11 cellular contexts compared by ENCODE assay signal in genomic region chr5:41524174-41524573, GRCh38. TPM values are rescaled to one million over a fixed set of nuclear protein-coding genes. Genes with fewer than 3 reads are reported as not detected.
DNase-seq lines count a peak whose midpoint lies in the region; ATAC-seq and TF ChIP-seq lines count a peak whose summit lies in the region.
"Had no signal": no experiment of that assay in that cellular context is flagged by ENCODE, and none has a peak within 500 bp of the region (broad histone marks: within the 10 kb centered on the region; RNA-seq: fewer than 3 reads in every experiment).

No MANE protein-coding gene starts in this region.

- peaks cover 4% of the 10 kb centered on the region; the same call in 1 of the 3 replicates for H3K9me3 Mint-ChIP-seq in GM23338
- peaks cover 4% of the 10 kb centered on the region for H3K9me3 Mint-ChIP-seq in Calu3 (ENCODE audit: low read depth, unreplicated experiment)

- no peaks in the 10 kb centered on the region for H3K36me3 ChIP-seq in GM23338 (ENCODE audit: insufficient read depth)
- no peaks in the 10 kb centered on the region for H3K36me3 ChIP-seq in PC-9 (ENCODE audit: low read depth)
- H3K36me3 ChIP-seq in hepatocyte (replicated peaks; ENCODE audit: insufficient read depth, low read depth): no peaks in the 10 kb centered on the region
- H3K36me3 ChIP-seq: colonic mucosa, pancreas had no signal

- ATAC-seq in GM23338: peak; percentile 57; the same call in 2 of the 3 replicates
- ATAC-seq: K562, pancreas had no signal

- H3K4me2 ChIP-seq in GM23338: no peak overlapping the region
- no peak overlapping the region for H3K4me2 ChIP-seq in PC-9
- H3K4me2 ChIP-seq in hepatocyte: no peak overlapping the region

- H3K9me2 ChIP-seq in GM23338 (ENCODE audit: insufficient read depth): no peaks in the 10 kb centered on the region
- H3K9me2 ChIP-seq in PC-9 (ENCODE audit: insufficient read depth): no peaks in the 10 kb centered on the region
- no peaks in the 10 kb centered on the region for H3K9me2 ChIP-seq in hepatocyte (replicated peaks; ENCODE audit: insufficient read depth)

- H3K4me1 ChIP-seq in GM23338 (ENCODE audit: insufficient read depth) (no peaks in the 10 kb centered on the region), PC-9 (replicated peaks; ENCODE audit: insufficient read depth) (peaks cover 17% of the 10 kb centered on the region), hepatocyte (ENCODE audit: insufficient read depth) (no peaks in the 10 kb centered on the region)
- H3K4me1 ChIP-seq: colonic mucosa, pancreas had no signal

- CTCF ChIA-PET in PC-9 (lab: Charles Lee) (no interaction called here), Calu3 (lab: Charles Lee) (no interaction called here)

- H3K4me1 Mint-ChIP-seq in GM23338 (peaks cover 8% of the 10 kb centered on the region; the same call in 2 of the 3 replicates), Calu3 (ENCODE audit: low read depth, unreplicated experiment) (peaks cover 12% of the 10 kb centered on the region)

- H3F3A ChIP-seq in GM23338 (replicated peaks; ENCODE audit: low read depth) (no peaks in the 10 kb centered on the region), PC-9 (ENCODE audit: insufficient read depth, low read depth) (peaks cover 7% of the 10 kb centered on the region; the same call in 1 of the 2 replicates)

- H3K27me3 Mint-ChIP-seq in GM23338 (ENCODE audit: insufficient read depth, low read depth, poor library complexity) (no peaks in the 10 kb centered on the region), Calu3 (ENCODE audit: unreplicated experiment) (no peaks in the 10 kb centered on the region)

- H3K36me3 Mint-ChIP-seq in GM23338 (ENCODE audit: low read depth) (no peaks in the 10 kb centered on the region), Calu3 (ENCODE audit: insufficient read depth, unreplicated experiment) (no peaks in the 10 kb centered on the region)

- H3K27ac Mint-ChIP-seq in GM23338: no peak overlapping the region
- no peak overlapping the region for H3K27ac Mint-ChIP-seq in Calu3 (ENCODE audit: unreplicated experiment)

- H3K27ac ChIP-seq in GM23338 (ENCODE audit: low read depth): no peak overlapping the region
- no peak overlapping the region for H3K27ac ChIP-seq in PC-9
- no peak overlapping the region for H3K27ac ChIP-seq in hepatocyte
- H3K27ac ChIP-seq: colonic mucosa, pancreas had no signal

- peak; percentile 5 for TF ChIP-seq CTCF in AG09319 (IDR thresholded peaks at IDR 0.05; ENCODE audit: low read depth, low read length)
- TF ChIP-seq CTCF in GM23338 (conservative IDR thresholded peaks at IDR 0.05; ENCODE audit: low read depth in 2 of 2): peak; percentile 78 to 90
- peak; percentile 41; the same call in 1 of the 2 replicates for TF ChIP-seq CTCF in PC-9 (conservative IDR thresholded peaks at IDR 0.05)
- peak; percentile 25 for TF ChIP-seq CTCF in hepatocyte (IDR thresholded peaks at IDR 0.05; ENCODE audit: poor library complexity)
- TF ChIP-seq CTCF in Calu3 (IDR thresholded peaks at IDR 0.05; ENCODE audit: unreplicated experiment): no peak

- no peak overlapping the region for H3K4me3 Mint-ChIP-seq in GM23338
- no peak overlapping the region for H3K4me3 Mint-ChIP-seq in Calu3 (ENCODE audit: low read depth, unreplicated experiment)

- no peaks in the 10 kb centered on the region for H4K20me1 ChIP-seq in GM23338 (replicated peaks; ENCODE audit: insufficient read depth)
- no peaks in the 10 kb centered on the region for H4K20me1 ChIP-seq in PC-9 (ENCODE audit: insufficient read depth)
- no peaks in the 10 kb centered on the region for H4K20me1 ChIP-seq in hepatocyte (ENCODE audit: insufficient read depth, poor library complexity, severe bottlenecking)

- DNase-seq in AG09319 (ENCODE audit: extremely low read depth, low read depth): no peak
- DNase-seq in GM23338 (ENCODE audit: low spot score): peak; percentile 83
- no peak for DNase-seq in PC-9
- no peak for DNase-seq in hepatocyte (ENCODE audit: low spot score)
- DNase-seq in NCI-H345 treated with DMSO at 0.1 percent for 48 hours (lab: John Stamatoyannopoulos, UW; ENCODE audit: unreplicated experiment): no peak
- DNase-seq in activated T-cell treated with anti-CD3 and anti-CD28 coated beads, Interleukin-2, amount 50 U/mL, for 48 hours: no peak
- DNase-seq in Calu3: no peak
- DNase-seq in activated naive CD4-positive, alpha-beta T cell treated with anti-CD3 and anti-CD28 coated beads, Interleukin-2, amount 50 U/mL, for 16 hours: no peak
- DNase-seq: colonic mucosa, pancreas had no signal

- H3K27me3 ChIP-seq in GM23338 (ENCODE audit: insufficient read depth) (no peaks in the 10 kb centered on the region), PC-9 (ENCODE audit: insufficient read depth, low read depth) (no peaks in the 10 kb centered on the region), hepatocyte (no peaks in the 10 kb centered on the region)
- H3K27me3 ChIP-seq: colonic mucosa, pancreas had no signal

- peak overlapping the region; percentile 79; the same call in 1 of the 2 replicates for H2AFZ ChIP-seq in GM23338
- no peak overlapping the region for H2AFZ ChIP-seq in PC-9
- no peak overlapping the region for H2AFZ ChIP-seq in hepatocyte

- intact Hi-C loops in PC-9 (cut with micrococcal nuclease; ENCODE audit: unreplicated experiment) (loop anchor here (10.0 kb wide), 1 partner anchor 1949 kb away; no protein-coding TSS in a partner anchor), Calu3 (cut with micrococcal nuclease; ENCODE audit: unreplicated experiment) (loop anchor here (5.0 kb wide), 1 partner anchor 177 kb away; no protein-coding TSS in a partner anchor)

- H3K79me2 ChIP-seq in GM23338 (replicated peaks; ENCODE audit: insufficient read depth) (no peaks in the 10 kb centered on the region), PC-9 (ENCODE audit: low read depth) (no peaks in the 10 kb centered on the region), hepatocyte (no peaks in the 10 kb centered on the region)

- BruUV-seq in PC-9 (replicated peaks; lab: Mats Ljungman, UMichigan): no TSS peak
- no TSS peak for BruUV-seq in Calu3 (replicated peaks; lab: Mats Ljungman, UMichigan)

- 0 out of 2 replicates have a peak, but pooled peaks cover 8% of the 10 kb centered on the region for H3K9me3 ChIP-seq in PC-9 (ENCODE audit: insufficient read depth, low read depth)
- no peaks in the 10 kb centered on the region for H3K9me3 ChIP-seq in hepatocyte (ENCODE audit: low read depth)
- H3K9me3 ChIP-seq: colonic mucosa, pancreas had no signal

- H3K4me3 ChIP-seq in GM23338 (no peak overlapping the region), PC-9 (no peak overlapping the region), hepatocyte (no peak overlapping the region)
- H3K4me3 ChIP-seq: colonic mucosa, K562, pancreas had no signal

- POLR2A ChIA-PET in PC-9 (lab: Charles Lee; ENCODE audit: unreplicated experiment): interaction anchor here (0.6 kb wide), 1 partner anchor 176 kb away, joined by 4 read pairs; no protein-coding TSS in a partner anchor

TF ChIP-seq in GM23338, 12 proteins besides CTCF, POLR2A, EP300 and RAD21 (continues in another document):
- TF ChIP-seq REST (IDR thresholded peaks at IDR 0.05; ENCODE audit: unreplicated experiment) (no peak), JUNB (IDR thresholded peaks at IDR 0.05; ENCODE audit: unreplicated experiment) (no peak), ZNF114 (CRISPR knock-in tag; IDR thresholded peaks at IDR 0.05) (no peak), NANOG (IDR thresholded peaks at IDR 0.05; ENCODE audit: borderline replicate concordance) (no peak), EZH2 (IDR thresholded peaks at IDR 0.05; ENCODE audit: low read depth, unreplicated experiment) (no peak), ZNF331 (CRISPR knock-in tag; IDR thresholded peaks at IDR 0.05; ENCODE audit: low read depth) (no peak), EZH2phosphoT487 (IDR thresholded peaks at IDR 0.05; ENCODE audit: unreplicated experiment) (no peak), ETS1 (IDR thresholded peaks at IDR 0.05) (no peak), POLR2AphosphoS5 (IDR thresholded peaks at IDR 0.05; ENCODE audit: low read depth) (no peak), CREB1 (CRISPR knock-in tag; IDR thresholded peaks at IDR 0.05; ENCODE audit: low read depth) (no peak), STAT1 (IDR thresholded peaks at IDR 0.05; ENCODE audit: unreplicated experiment) (no peak)

RNA-seq across cellular contexts. Expression of gene PLCXD3, which starts 13.8 kb away (rescaled TPM):
- 0.03 TPM in 1 of 2 replicates, not detected in the other for total RNA-seq in GM23338 (2014; rRNA removed; shearing (Covaris generic))
- 0.03 TPM in 1 of 2 replicates, not detected in the other for polyA plus RNA-seq in GM23338 (2016; fragmentation: Nextera tagmentation; extraction: Ambion mirVana)
- 0.11 and 0.18 TPM in 2 replicates for total RNA-seq in PC-9 (2021)
- total RNA-seq in hepatocyte: 2.2 and 2.4 TPM in 2 replicates
- polyA plus RNA-seq in hepatocyte: 0.47 and 0.58 TPM in 2 replicates
- total RNA-seq in Calu3 (2022): not detected in 2 replicates
- total RNA-seq: K562 had no signal
- polyA plus RNA-seq: K562 had no signal
